25 cellular contexts compared by ENCODE assay signal in the genomic region with DNA sequence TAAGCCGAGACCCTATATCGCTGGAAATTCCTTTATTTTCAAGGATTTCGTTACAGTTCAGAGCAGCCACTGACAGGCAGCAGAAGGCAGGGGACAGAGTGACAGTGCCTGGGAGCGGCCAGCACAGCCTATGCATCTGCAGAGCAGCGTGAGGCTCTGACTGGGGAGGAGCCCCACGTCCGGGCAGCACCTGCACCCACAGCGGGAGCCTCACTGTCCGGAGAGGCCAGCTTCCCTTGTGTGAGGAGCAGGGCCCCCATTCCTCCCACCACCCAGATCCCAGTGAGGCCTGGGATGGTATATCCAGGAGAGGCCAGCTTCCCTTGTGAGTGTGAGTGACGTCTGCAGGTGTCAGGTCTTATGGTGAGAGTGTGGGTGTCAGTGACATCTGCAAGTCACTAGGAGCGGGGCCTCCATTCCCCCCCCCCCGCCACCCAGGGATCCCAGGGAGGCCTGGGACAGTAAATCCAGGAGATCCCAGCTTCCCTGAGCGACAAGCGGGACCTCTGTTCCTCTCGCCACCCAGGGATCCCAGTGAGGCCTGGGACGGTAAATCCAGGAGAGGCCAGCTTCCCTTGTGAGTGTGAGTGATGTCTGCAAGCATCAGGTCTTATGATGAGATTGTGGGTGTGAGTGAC.
"Had no signal": no experiment of that assay in that cellular context is flagged by ENCODE, and none has a peak within 500 bp of the region (broad histone marks: within the 10 kb centered on the region; RNA-seq: fewer than 3 reads in every experiment).

No MANE protein-coding gene starts in this region.

- H3K4me1 Mint-ChIP-seq: activated CD8-positive, alpha-beta memory T cell treated with anti-CD3 and anti-CD28 coated beads, Interleukin-2, amount 10 ng/mL, durations not matched to agents 7 days and 5 days; mesothelial cell of epicardium; T-helper 17 cell had no signal

- ATAC-seq: activated CD8-positive, alpha-beta memory T cell treated with anti-CD3 and anti-CD28 coated beads, Interleukin-2, amount 10 ng/mL, durations not matched to agents 7 days and 5 days; activated CD8-positive, alpha-beta T cell treated with anti-CD3 and anti-CD28 coated beads for 36 hours; activated naive CD8-positive, alpha-beta T cell treated with anti-CD3 and anti-CD28 coated beads, Interleukin-2, amount 50 U/mL, for 24 hours; gastrocnemius medialis; left ventricle myocardium superior; natural killer cell treated with Interleukin-12 subunit alpha and Interleukin-12 subunit beta and Interleukin-15 and Interleukin-18, amount 100 ng/mL, for 72 hours; stimulated activated naive CD8-positive, alpha-beta T cell treated with anti-CD3 and anti-CD28 coated beads, Interleukin-15, Interleukin-2, amounts not matched to agents 100 U/mL and 50 U/mL, for 24 hours; T-helper 17 cell had no signal

- DNase-seq: activated CD4-positive, alpha-beta T cell treated with anti-CD3 and anti-CD28 coated beads for 48 hours; activated CD8-positive, alpha-beta memory T cell treated with anti-CD3 and anti-CD28 coated beads, Interleukin-2, amount 10 ng/mL, durations not matched to agents 7 days and 5 days; activated CD8-positive, alpha-beta T cell treated with anti-CD3 and anti-CD28 coated beads for 36 hours; activated gamma-delta T cell; activated naive CD4-positive, alpha-beta T cell treated with anti-CD3 and anti-CD28 coated beads, Interleukin-2, amount 50 U/mL, for 16 hours; activated naive CD8-positive, alpha-beta T cell treated with anti-CD3 and anti-CD28 coated beads, Interleukin-2, amount 50 U/mL, for 24 hours; activated T-cell treated with anti-CD3 and anti-CD28 coated beads for 4 hours; dermis blood vessel endothelial cell; effector memory CD4-positive, alpha-beta T cell; gastrocnemius medialis; hippocampal formation; left ventricle myocardium superior; mammary epithelial cell; occipital lobe; stimulated activated CD4-positive, alpha-beta T cell treated with anti-CD3 and anti-CD28 coated beads, Interleukin-4, amount 100 ng/mL, for 24 hours; stimulated activated naive CD8-positive, alpha-beta T cell treated with anti-CD3 and anti-CD28 coated beads, Interleukin-15, Interleukin-2, amounts not matched to agents 100 U/mL and 50 U/mL, for 24 hours; SW 1271; T-helper 17 cell; thyroid gland had no signal

- H3K36me3 ChIP-seq: cardiac muscle cell, esophagus muscularis mucosa, gastrocnemius medialis, thyroid gland had no signal

- H3K4me3 ChIP-seq: cardiac muscle cell, esophagus muscularis mucosa, gastrocnemius medialis, thyroid gland had no signal

- H3K9me3 ChIP-seq: esophagus muscularis mucosa, gastrocnemius medialis, thyroid gland had no signal

- H3K4me3 Mint-ChIP-seq: activated CD8-positive, alpha-beta memory T cell treated with anti-CD3 and anti-CD28 coated beads, Interleukin-2, amount 10 ng/mL, durations not matched to agents 7 days and 5 days; activated CD8-positive, alpha-beta T cell treated with anti-CD3 and anti-CD28 coated beads for 36 hours; activated naive CD8-positive, alpha-beta T cell treated with anti-CD3 and anti-CD28 coated beads, Interleukin-2, amount 50 U/mL, for 24 hours; activated T-helper 1 cell treated with anti-CD3 and anti-CD28 coated beads, Interleukin-12 subunit alpha, Interleukin-12 subunit beta, Interleukin-2, Interleukin-4 antibody, amounts not matched to agents 30 ng/mL and 10 ng/mL and 1 ng/mL, durations not matched to agents 14 hours and 24 hours and 36 hours; mesothelial cell of epicardium; natural killer cell treated with Interleukin-12 subunit alpha and Interleukin-12 subunit beta and Interleukin-15 and Interleukin-18, amount 100 ng/mL, for 72 hours; T-helper 17 cell had no signal

- H3K27me3 ChIP-seq: cardiac muscle cell, gastrocnemius medialis, thyroid gland had no signal

- H3K27ac Mint-ChIP-seq: activated CD8-positive, alpha-beta memory T cell treated with anti-CD3 and anti-CD28 coated beads, Interleukin-2, amount 10 ng/mL, durations not matched to agents 7 days and 5 days; activated CD8-positive, alpha-beta T cell treated with anti-CD3 and anti-CD28 coated beads for 36 hours; activated naive CD8-positive, alpha-beta T cell treated with anti-CD3 and anti-CD28 coated beads, Interleukin-2, amount 50 U/mL, for 24 hours; activated T-helper 1 cell treated with anti-CD3 and anti-CD28 coated beads, Interleukin-12 subunit alpha, Interleukin-12 subunit beta, Interleukin-2, Interleukin-4 antibody, amounts not matched to agents 30 ng/mL and 10 ng/mL and 1 ng/mL, durations not matched to agents 14 hours and 24 hours and 36 hours; mesothelial cell of epicardium; natural killer cell treated with Interleukin-12 subunit alpha and Interleukin-12 subunit beta and Interleukin-15 and Interleukin-18, amount 100 ng/mL, for 72 hours; progenitor cell of endocrine pancreas; T-helper 17 cell had no signal

- H3K27me3 Mint-ChIP-seq: activated CD8-positive, alpha-beta memory T cell treated with anti-CD3 and anti-CD28 coated beads, Interleukin-2, amount 10 ng/mL, durations not matched to agents 7 days and 5 days; activated naive CD8-positive, alpha-beta T cell treated with anti-CD3 and anti-CD28 coated beads, Interleukin-2, amount 50 U/mL, for 24 hours; T-helper 17 cell had no signal

- H3K27ac ChIP-seq: cardiac muscle cell, esophagus muscularis mucosa, gastrocnemius medialis, thyroid gland had no signal

- H3K4me1 ChIP-seq: esophagus muscularis mucosa, gastrocnemius medialis, thyroid gland had no signal
